Comparison of ENCODE assay signal across 8 cellular contexts in the genomic region with DNA sequence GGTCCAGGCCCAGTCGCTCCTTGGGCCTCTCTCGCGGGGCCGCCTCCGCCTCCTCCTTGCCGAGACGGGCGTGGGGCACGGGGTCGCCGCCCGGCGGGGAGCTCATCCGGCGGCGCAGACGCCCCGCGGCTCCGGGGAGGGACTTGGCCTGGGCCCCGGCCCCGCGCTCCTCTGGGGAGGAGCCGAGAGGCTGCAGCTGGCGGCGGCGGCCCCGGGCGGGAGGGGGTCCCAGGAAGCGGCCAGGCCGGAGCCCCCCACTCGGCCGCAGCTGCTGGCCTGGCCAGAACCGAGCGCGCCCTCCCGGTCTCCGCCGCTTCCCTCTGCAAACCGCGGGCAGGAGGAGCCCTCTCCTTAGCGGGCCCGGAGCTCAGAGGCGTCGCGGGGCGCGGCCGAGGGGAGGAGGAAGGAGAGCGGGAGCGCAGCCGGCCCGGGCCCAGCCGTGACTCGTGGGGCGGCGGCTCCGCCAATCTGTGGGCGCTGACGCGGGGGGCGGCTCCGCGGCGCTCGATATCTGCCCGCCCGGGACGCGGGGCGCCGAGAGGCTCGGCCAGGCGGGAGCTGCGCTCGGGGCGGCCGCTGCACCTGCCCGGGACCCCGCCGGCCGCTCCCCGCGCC. TPM values are rescaled to one million over a fixed set of nuclear protein-coding genes. Genes with fewer than 3 reads are reported as not detected.
A peak's percentile ranks its signal among the peaks of the same experiment; 100 is the strongest.
DNase-seq lines count a peak whose midpoint lies in the region; ATAC-seq, FAIRE-seq and TF ChIP-seq lines count a peak whose summit lies in the region.

A gene (plus strand): TSS at position 537 of the 615 bp plus-strand sequence. CDS start 629 bp downstream, outside the sequence.

- no peaks in the 10 kb centered on the region for H3K4me1 ChIP-seq in colonic mucosa
- H3K4me1 ChIP-seq in kidney (ENCODE audit: control insufficient read depth in 1 of 2, insufficient read depth in 1 of 2, low read depth in 1 of 2, low read length in 2 of 2), result peaks cover 4 to 29% of the 10 kb centered on the region in 2 donors
- peaks cover 52 to 61% (median 55%) of the 10 kb centered on the region in 3 donors for H3K4me1 ChIP-seq in skeletal muscle tissue (ENCODE audit: control insufficient read depth in 3 of 3, insufficient read depth in 3 of 3, low read length in 3 of 3)

- peak; percentile 94 for DNase-seq in CD1c-positive myeloid dendritic cell (ENCODE audit: extremely low spot score)
- DNase-seq in MG63, result peak; percentile 91
- peak; percentile 79 for DNase-seq in colonic mucosa
- peak; percentile 95 for DNase-seq in kidney
- DNase-seq in GM19240 (ENCODE audit: insufficient read length, low spot score), result no peak

- H3K27ac ChIP-seq in colonic mucosa, result peak within 1 kb of the TSS; percentile 61
- H3K27ac ChIP-seq in kidney (ENCODE audit: low read depth in 2 of 2, low read length in 2 of 2), result peak within 1 kb of the TSS; percentile 43 to 61
- H3K27ac ChIP-seq in skeletal muscle tissue (ENCODE audit: low read depth, low read length), result peak within 1 kb of the TSS; percentile 64

- H3K4me3 ChIP-seq in MG63 (peak within 1 kb of the TSS; percentile 78), WI38 (ENCODE audit: low read depth, low read length) (peak within 1 kb of the TSS; percentile 98), colonic mucosa (peak within 1 kb of the TSS; percentile 71), kidney (ENCODE audit: low read length in 2 of 2) (peak within 1 kb of the TSS; percentile 80 to 85), skeletal muscle tissue (ENCODE audit: low read length in 3 of 3) (peak within 1 kb of the TSS; percentile 68 to 84 (median 83))

- H3K27me3 ChIP-seq in MG63 (no peaks in the 10 kb centered on the region), colonic mucosa (peaks cover 21% of the 10 kb centered on the region), skeletal muscle tissue (ENCODE audit: control insufficient read depth in 3 of 3, insufficient read depth in 3 of 3, low read length in 3 of 3) (no peaks in the 10 kb centered on the region)

- intact Hi-C loops in colonic mucosa (cut with DNase I) (no loop called here), kidney (cut with DNase I) (no loop called here)

- no peak for ATAC-seq in GM18502 (IDR thresholded peaks at IDR 0.05; ENCODE audit: poor library complexity, unreplicated experiment)

- H3K9ac ChIP-seq in colonic mucosa (ENCODE audit: low read depth in 2 of 2, low read length in 2 of 2), result peak within 1 kb of the TSS in 1 of 2 donors; percentile 73
- H3K9ac ChIP-seq in kidney (ENCODE audit: low read length in 2 of 2), result peak within 1 kb of the TSS in 1 of 2 donors; percentile 80
- H3K9ac ChIP-seq in skeletal muscle tissue (ENCODE audit: low read depth in 1 of 3, low read length in 3 of 3), result peak within 1 kb of the TSS; percentile 60 to 86 (median 74)

- peaks cover 37% of the 10 kb centered on the region for H3K36me3 ChIP-seq in MG63
- peaks cover 5% of the 10 kb centered on the region for H3K36me3 ChIP-seq in colonic mucosa
- H3K36me3 ChIP-seq in kidney (ENCODE audit: control insufficient read depth in 1 of 2, insufficient read depth in 2 of 2, low read length in 2 of 2), result peaks cover 9 to 21% of the 10 kb centered on the region in 2 donors
- peaks cover 17 to 22% (median 18%) of the 10 kb centered on the region in 3 donors for H3K36me3 ChIP-seq in skeletal muscle tissue (ENCODE audit: control insufficient read depth in 3 of 3, insufficient read depth in 3 of 3, low read length in 3 of 3)

- H3K9me3 ChIP-seq in MG63 (no peaks in the 10 kb centered on the region), colonic mucosa (no peaks in the 10 kb centered on the region), kidney (ENCODE audit: control insufficient read depth in 1 of 2, low read length in 2 of 2) (no peaks in the 10 kb centered on the region), skeletal muscle tissue (ENCODE audit: control insufficient read depth in 3 of 3, low read length in 3 of 3) (no peaks in the 10 kb centered on the region)

- FAIRE-seq in kidney (lab: Jason Lieb, UNC), result no peak

- TF ChIP-seq CTCF in WI38 (IDR thresholded peaks at IDR 0.05; ENCODE audit: low read depth, low read length), result no peak
- TF ChIP-seq CTCF in colonic mucosa (IDR thresholded peaks at IDR 0.05), result no peak
- TF ChIP-seq CTCF in kidney (IDR thresholded peaks at IDR 0.05; ENCODE audit: borderline replicate concordance, extremely low read depth, insufficient read depth), result no peak

RNA-seq across cellular contexts. Expression of the gene that starts here (rescaled TPM):
- 48.3 and 52.6 TPM in 2 replicates for total RNA-seq in MG63 (2014; rRNA removed; shearing (Covaris generic); ENCODE audit: low replicate concordance)
- total RNA-seq in colonic mucosa (10 to 100 TPM; 18.5 to 18.9 TPM), kidney (84.9 TPM), skeletal muscle tissue (14.6 TPM)
- 114 TPM for polyA plus RNA-seq in kidney (ENCODE audit: insufficient read depth, low read depth, low replicate concordance)
